In genomic region chr3:105521803-105522202, GRCh38 we compare ENCODE assay signal across 30 cellular contexts.
"Had no signal": no experiment of that assay in that cellular context is flagged by ENCODE, and none has a peak within 500 bp of the region (broad histone marks: within the 10 kb centered on the region; RNA-seq: fewer than 3 reads in every experiment).

No MANE protein-coding gene starts in this region.

- DNase-seq: dermis blood vessel endothelial cell; effector memory CD8-positive, alpha-beta T cell; erythroblast; esophagus squamous epithelium; hypothalamus; immature natural killer cell; islet precursor cell; kidney glomerular epithelial cell; mucosa of descending colon; naive B cell; occipital lobe; right lobe of liver; small intestine; stimulated activated CD4-positive, alpha-beta T cell treated with anti-CD3 and anti-CD28 coated beads, Interleukin-15, amount 100 ng/mL, for 24 hours; stimulated activated CD4-positive, alpha-beta T cell treated with anti-CD3 and anti-CD28 coated beads, Interleukin-2, amount 100 ng/mL, for 48 hours; stimulated activated naive B cell treated with anti-CD40 and anti-IgM and Interleukin-4, amounts not matched to agents 10 μg/mL and 1 μg/mL and 100 μg/mL, for 72 hours; transverse colon; upper lobe of right lung had no signal

- H3K36me3 ChIP-seq: esophagus squamous epithelium, right lobe of liver, suprapubic skin, transverse colon, upper lobe of right lung, vagina had no signal

- H3K4me1 ChIP-seq: esophagus squamous epithelium, right lobe of liver, suprapubic skin, upper lobe of right lung, vagina had no signal

- H3K4me3 Mint-ChIP-seq: effector memory CD8-positive, alpha-beta T cell; immature natural killer cell; memory B cell; mesothelial cell of epicardium; naive B cell; nephron; stimulated activated naive B cell treated with anti-CD40 and anti-IgM and Interleukin-4, amounts not matched to agents 10 μg/mL and 1 μg/mL and 100 μg/mL, for 72 hours; stimulated activated naive CD8-positive, alpha-beta T cell treated with anti-CD3 and anti-CD28 coated beads, Interleukin-15, Interleukin-2, amounts not matched to agents 100 ng/mL and 50 ng/mL, for 24 hours had no signal

- H3K36me3 Mint-ChIP-seq: immature natural killer cell had no signal

- H3K9me3 Mint-ChIP-seq: effector memory CD8-positive, alpha-beta T cell; immature natural killer cell; memory B cell; mesothelial cell of epicardium; naive B cell; nephron; stimulated activated naive B cell treated with anti-CD40 and anti-IgM and Interleukin-4, amounts not matched to agents 10 μg/mL and 1 μg/mL and 100 μg/mL, for 72 hours; stimulated activated naive CD8-positive, alpha-beta T cell treated with anti-CD3 and anti-CD28 coated beads, Interleukin-15, Interleukin-2, amounts not matched to agents 100 ng/mL and 50 ng/mL, for 24 hours had no signal

- H3K27me3 Mint-ChIP-seq: effector memory CD8-positive, alpha-beta T cell; memory B cell; naive B cell; progenitor cell of endocrine pancreas; stimulated activated naive B cell treated with anti-CD40 and anti-IgM and Interleukin-4, amounts not matched to agents 10 μg/mL and 1 μg/mL and 100 μg/mL, for 72 hours; stimulated activated naive CD8-positive, alpha-beta T cell treated with anti-CD3 and anti-CD28 coated beads, Interleukin-15, Interleukin-2, amounts not matched to agents 100 ng/mL and 50 ng/mL, for 24 hours had no signal

- H3K4me3 ChIP-seq: coronary artery, esophagus squamous epithelium, lung, mucosa of descending colon, right lobe of liver, suprapubic skin, transverse colon, upper lobe of right lung, vagina had no signal

- H3K27ac ChIP-seq: coronary artery, esophagus squamous epithelium, parathyroid adenoma, right lobe of liver, suprapubic skin, transverse colon, upper lobe of right lung, vagina had no signal

- FAIRE-seq: endometrium, frontal cortex, small intestine had no signal

- H3K27me3 ChIP-seq: esophagus squamous epithelium, right lobe of liver, suprapubic skin, transverse colon, upper lobe of right lung, vagina had no signal

- H3K4me1 Mint-ChIP-seq: immature natural killer cell had no signal

- H3K27ac Mint-ChIP-seq: effector memory CD8-positive, alpha-beta T cell; immature natural killer cell; memory B cell; mesothelial cell of epicardium; nephron; progenitor cell of endocrine pancreas; stimulated activated naive B cell treated with anti-CD40 and anti-IgM and Interleukin-4, amounts not matched to agents 10 μg/mL and 1 μg/mL and 100 μg/mL, for 72 hours; stimulated activated naive CD8-positive, alpha-beta T cell treated with anti-CD3 and anti-CD28 coated beads, Interleukin-15, Interleukin-2, amounts not matched to agents 100 ng/mL and 50 ng/mL, for 24 hours had no signal

- ATAC-seq: effector memory CD8-positive, alpha-beta T cell; mucosa of descending colon; stimulated activated naive B cell treated with anti-CD40 and anti-IgM and Interleukin-4, amounts not matched to agents 10 μg/mL and 1 μg/mL and 100 μg/mL, for 72 hours; upper lobe of right lung had no signal

- H3K9me3 ChIP-seq: esophagus squamous epithelium, mucosa of descending colon, right lobe of liver, suprapubic skin, transverse colon, upper lobe of right lung, vagina had no signal
